38 cellular contexts compared by ENCODE assay signal in genomic region chr16:10502766-10503165, GRCh38.
"Had no signal": no experiment of that assay in that cellular context is flagged by ENCODE, and none has a peak within 500 bp of the region (broad histone marks: within the 10 kb centered on the region; RNA-seq: fewer than 3 reads in every experiment).

No MANE protein-coding gene starts in this region.

- H3K27me3 Mint-ChIP-seq: activated B cell treated with CpG ODN at 0.5 μM for 24 hours; activated CD4-positive, alpha-beta memory T cell treated with anti-CD3 and anti-CD28 coated beads for 36 hours; activated CD8-positive, alpha-beta T cell treated with anti-CD3 and anti-CD28 coated beads for 36 hours; activated naive CD4-positive, alpha-beta T cell treated with anti-CD3 and anti-CD28 coated beads, Interleukin-2, amount 10 ng/mL, durations not matched to agents 7 days and 5 days; activated naive CD4-positive, alpha-beta T cell treated with anti-CD3 and anti-CD28 coated beads, Interleukin-2, amount 50 U/mL, for 24 hours; activated naive CD8-positive, alpha-beta T cell; activated naive CD8-positive, alpha-beta T cell treated with anti-CD3 and anti-CD28 coated beads, Interleukin-2, amount 10 ng/mL, durations not matched to agents 7 days and 5 days; activated naive CD8-positive, alpha-beta T cell treated with anti-CD3 and anti-CD28 coated beads, Interleukin-2, amount 50 U/mL, for 24 hours; activated T-helper 17 cell treated with anti-CD3 and anti-CD28 coated beads, Interleukin-2, amount 50 U/mL, for 72 hours; brain; central memory CD8-positive, alpha-beta T cell had no signal

- H3K36me3 Mint-ChIP-seq: activated CD4-positive, alpha-beta memory T cell treated with anti-CD3 and anti-CD28 coated beads for 36 hours; activated naive CD4-positive, alpha-beta T cell treated with anti-CD3 and anti-CD28 coated beads, Interleukin-2, amount 10 ng/mL, durations not matched to agents 7 days and 5 days; activated naive CD4-positive, alpha-beta T cell treated with anti-CD3 and anti-CD28 coated beads, Interleukin-2, amount 50 U/mL, for 24 hours; activated naive CD8-positive, alpha-beta T cell; activated naive CD8-positive, alpha-beta T cell treated with anti-CD3 and anti-CD28 coated beads, Interleukin-2, amount 10 ng/mL, durations not matched to agents 7 days and 5 days; brain had no signal

- H3K4me1 Mint-ChIP-seq: activated naive CD4-positive, alpha-beta T cell treated with anti-CD3 and anti-CD28 coated beads, Interleukin-2, amount 10 ng/mL, durations not matched to agents 7 days and 5 days; activated naive CD8-positive, alpha-beta T cell treated with anti-CD3 and anti-CD28 coated beads, Interleukin-2, amount 10 ng/mL, durations not matched to agents 7 days and 5 days; activated T-helper 17 cell treated with anti-CD3 and anti-CD28 coated beads, Interleukin-2, amount 50 U/mL, for 72 hours; brain; central memory CD8-positive, alpha-beta T cell had no signal

- FAIRE-seq: bronchial epithelial cell, TTC549 had no signal

- H3K9me3 ChIP-seq: ascending aorta had no signal

- DNase-seq: activated B cell treated with CpG ODN at 0.5 μM for 24 hours; activated CD4-positive, alpha-beta memory T cell treated with anti-CD3 and anti-CD28 coated beads for 36 hours; activated CD4-positive, alpha-beta T cell treated with anti-CD3 and anti-CD28 coated beads for 4 hours; activated CD4-positive, alpha-beta T cell treated with anti-CD3 and anti-CD28 coated beads, Interleukin-2, amount 10 ng/mL, durations not matched to agents 24 days and 14 days; activated CD4-positive, alpha-beta T cell treated with anti-CD3 and anti-CD28 coated beads, Interleukin-2, amount 50 U/mL, for 1 hour; activated CD4-positive, alpha-beta T cell treated with anti-CD3 and anti-CD28 coated beads, Interleukin-2, amount 50 U/mL, for 4 hours; activated CD4-positive, CD25-positive, alpha-beta regulatory T cell treated with anti-CD3 and anti-CD28 coated beads, Interleukin-2, amount 50 U/mL, for 72 hours; activated CD8-positive, alpha-beta memory T cell treated with anti-CD3 and anti-CD28 coated beads, Interleukin-2, amount 50 U/mL, for 4 hours; activated CD8-positive, alpha-beta T cell treated with anti-CD3 and anti-CD28 coated beads for 36 hours; activated gamma-delta T cell; activated naive CD4-positive, alpha-beta T cell treated with anti-CD3 and anti-CD28 coated beads, Interleukin-2, amount 10 ng/mL, durations not matched to agents 7 days and 5 days; activated naive CD4-positive, alpha-beta T cell treated with Interleukin-2 at 50 U/mL for 16 hours; activated naive CD8-positive, alpha-beta T cell treated with anti-CD3 and anti-CD28 coated beads, Interleukin-2, amount 10 ng/mL, durations not matched to agents 7 days and 5 days; activated naive CD8-positive, alpha-beta T cell treated with anti-CD3 and anti-CD28 coated beads, Interleukin-2, amount 50 U/mL, for 24 hours; activated T-cell treated with anti-CD3 and anti-CD28 coated beads for 4 hours; activated T-cell treated with anti-CD3 and anti-CD28 coated beads, Interleukin-2, amount 50 U/mL, for 1 hour; activated T-cell treated with anti-CD3 and anti-CD28 coated beads, Interleukin-2, amount 50 U/mL, for 4 hours; activated T-cell treated with anti-CD3 and anti-CD28 coated beads, Interleukin-2, amount 50 U/mL, for 72 hours; amygdala; anterior cingulate cortex; caudate nucleus; cerebellar nuclear complex; T-helper 1 cell; T-helper 2 cell; T-helper 9 cell had no signal

- H3K4me1 ChIP-seq: ascending aorta had no signal

- H3K9me3 Mint-ChIP-seq: activated B cell treated with CpG ODN at 0.5 μM for 24 hours; activated naive CD4-positive, alpha-beta T cell treated with anti-CD3 and anti-CD28 coated beads, Interleukin-2, amount 10 ng/mL, durations not matched to agents 7 days and 5 days; activated naive CD4-positive, alpha-beta T cell treated with anti-CD3 and anti-CD28 coated beads, Interleukin-2, amount 50 U/mL, for 24 hours; activated naive CD8-positive, alpha-beta T cell treated with anti-CD3 and anti-CD28 coated beads, Interleukin-2, amount 50 U/mL, for 24 hours; activated T-cell treated with anti-CD3 and anti-CD28 coated beads, Interleukin-2, amount 50 U/mL, for 4 hours; activated T-cell treated with anti-CD3 and anti-CD28 coated beads, Interleukin-2, amount 50 U/mL, for 72 hours; activated T-helper 1 cell treated with anti-CD3 and anti-CD28 coated beads, Interleukin-12 subunit alpha, Interleukin-12 subunit beta, Interleukin-2, Interleukin-4 antibody, amounts not matched to agents 30 ng/mL and 10 ng/mL and 1 ng/mL, durations not matched to agents 14 hours and 24 hours and 36 hours; activated T-helper 17 cell treated with anti-CD3 and anti-CD28 coated beads, Interleukin-2, amount 50 U/mL, for 72 hours; central memory CD8-positive, alpha-beta T cell; T-helper 1 cell treated with Interleukin-12 subunit alpha and Interleukin-12 subunit beta and Interleukin-4 antibody, amounts not matched to agents 30 μg/mL and 1 μg/mL, for 36 hours; T-helper 2 cell treated with Interferon-gamma antibody and Interleukin-4, amounts not matched to agents 5 μg/mL and 100 μg/mL, for 36 hours had no signal

- H3K4me3 Mint-ChIP-seq: activated B cell treated with CpG ODN at 0.5 μM for 24 hours; activated CD4-positive, alpha-beta memory T cell treated with anti-CD3 and anti-CD28 coated beads for 36 hours; activated CD4-positive, alpha-beta T cell treated with anti-CD3 and anti-CD28 coated beads, Interleukin-2, amount 10 ng/mL, durations not matched to agents 24 days and 14 days; activated CD8-positive, alpha-beta T cell treated with anti-CD3 and anti-CD28 coated beads for 36 hours; activated naive CD4-positive, alpha-beta T cell treated with anti-CD3 and anti-CD28 coated beads, Interleukin-2, amount 10 ng/mL, durations not matched to agents 7 days and 5 days; activated naive CD4-positive, alpha-beta T cell treated with anti-CD3 and anti-CD28 coated beads, Interleukin-2, amount 50 U/mL, for 24 hours; activated naive CD8-positive, alpha-beta T cell; activated naive CD8-positive, alpha-beta T cell treated with anti-CD3 and anti-CD28 coated beads, Interleukin-2, amount 10 ng/mL, durations not matched to agents 7 days and 5 days; activated naive CD8-positive, alpha-beta T cell treated with anti-CD3 and anti-CD28 coated beads, Interleukin-2, amount 50 U/mL, for 24 hours; activated T-cell treated with anti-CD3 and anti-CD28 coated beads, Interleukin-2, amount 50 U/mL, for 4 hours; activated T-cell treated with anti-CD3 and anti-CD28 coated beads, Interleukin-2, amount 50 U/mL, for 72 hours; activated T-helper 1 cell treated with anti-CD3 and anti-CD28 coated beads, Interleukin-12 subunit alpha, Interleukin-12 subunit beta, Interleukin-2, Interleukin-4 antibody, amounts not matched to agents 30 ng/mL and 10 ng/mL and 1 ng/mL, durations not matched to agents 14 hours and 24 hours and 36 hours; activated T-helper 17 cell treated with anti-CD3 and anti-CD28 coated beads, Interleukin-2, amount 50 U/mL, for 72 hours; brain; central memory CD8-positive, alpha-beta T cell; T-helper 1 cell treated with Interleukin-12 subunit alpha and Interleukin-12 subunit beta and Interleukin-4 antibody, amounts not matched to agents 30 μg/mL and 1 μg/mL, for 36 hours; T-helper 2 cell treated with Interferon-gamma antibody and Interleukin-4, amounts not matched to agents 5 μg/mL and 100 μg/mL, for 36 hours had no signal

- H3K4me3 ChIP-seq: ascending aorta, cardiac muscle cell had no signal

- H3K27me3 ChIP-seq: ascending aorta, cardiac muscle cell had no signal

- ATAC-seq: activated CD8-positive, alpha-beta T cell treated with anti-CD3 and anti-CD28 coated beads for 36 hours; activated naive CD8-positive, alpha-beta T cell treated with anti-CD3 and anti-CD28 coated beads, Interleukin-2, amount 50 U/mL, for 24 hours; activated T-cell treated with anti-CD3 and anti-CD28 coated beads, Interleukin-2, amount 50 U/mL, for 4 hours; activated T-cell treated with anti-CD3 and anti-CD28 coated beads, Interleukin-2, amount 50 U/mL, for 72 hours; activated T-helper 17 cell treated with anti-CD3 and anti-CD28 coated beads, Interleukin-2, amount 50 U/mL, for 72 hours had no signal

- H3K27ac Mint-ChIP-seq: activated B cell treated with CpG ODN at 0.5 μM for 24 hours; activated CD4-positive, alpha-beta memory T cell treated with anti-CD3 and anti-CD28 coated beads for 36 hours; activated CD4-positive, alpha-beta T cell treated with anti-CD3 and anti-CD28 coated beads, Interleukin-2, amount 10 ng/mL, durations not matched to agents 24 days and 14 days; activated CD8-positive, alpha-beta T cell treated with anti-CD3 and anti-CD28 coated beads for 36 hours; activated naive CD4-positive, alpha-beta T cell treated with anti-CD3 and anti-CD28 coated beads, Interleukin-2, amount 10 ng/mL, durations not matched to agents 7 days and 5 days; activated naive CD8-positive, alpha-beta T cell; activated naive CD8-positive, alpha-beta T cell treated with anti-CD3 and anti-CD28 coated beads, Interleukin-2, amount 10 ng/mL, durations not matched to agents 7 days and 5 days; activated naive CD8-positive, alpha-beta T cell treated with anti-CD3 and anti-CD28 coated beads, Interleukin-2, amount 50 U/mL, for 24 hours; activated T-cell treated with anti-CD3 and anti-CD28 coated beads, Interleukin-2, amount 50 U/mL, for 72 hours; activated T-helper 1 cell treated with anti-CD3 and anti-CD28 coated beads, Interleukin-12 subunit alpha, Interleukin-12 subunit beta, Interleukin-2, Interleukin-4 antibody, amounts not matched to agents 30 ng/mL and 10 ng/mL and 1 ng/mL, durations not matched to agents 14 hours and 24 hours and 36 hours; activated T-helper 17 cell treated with anti-CD3 and anti-CD28 coated beads, Interleukin-2, amount 50 U/mL, for 72 hours; brain; T-helper 1 cell treated with Interleukin-12 subunit alpha and Interleukin-12 subunit beta and Interleukin-4 antibody, amounts not matched to agents 30 μg/mL and 1 μg/mL, for 36 hours; T-helper 2 cell treated with Interferon-gamma antibody and Interleukin-4, amounts not matched to agents 5 μg/mL and 100 μg/mL, for 36 hours had no signal

- H3K27ac ChIP-seq: ascending aorta, cardiac muscle cell, VCaP had no signal

- H3K36me3 ChIP-seq: cardiac muscle cell had no signal
